In genomic region chr2:236343400-236344161, GRCh38 we compare ENCODE assay signal across 7 cellular contexts.
DNase-seq lines count a peak whose midpoint lies in the region; ATAC-seq, FAIRE-seq and TF ChIP-seq lines count a peak whose summit lies in the region.

No MANE protein-coding gene starts in this region.

- FAIRE-seq in G401.6 (lab: Jason Lieb, UNC) = peak; percentile 86

- H3K27me3 ChIP-seq in RWPE2 (ENCODE audit: insufficient read depth, poor library complexity, severe bottlenecking) = no peaks in the 10 kb centered on the region

- in situ Hi-C loops in astrocyte of the cerebellum (cut with HindIII; ENCODE audit: low sequenced_read_pairs) = loop anchor here (10.0 kb wide), 1 partner anchor 691 kb away; no protein-coding TSS in a partner anchor

- TF ChIP-seq CTCF in RWPE2 (IDR thresholded peaks at IDR 0.05; ENCODE audit: poor library complexity, severe bottlenecking) (peak; percentile 80), astrocyte of the cerebellum (IDR thresholded peaks at IDR 0.05; ENCODE audit: low read depth, low read length, missing control alignments) (peak; percentile 84)

- H3K36me3 ChIP-seq in RWPE2 (ENCODE audit: low read depth) = no peaks in the 10 kb centered on the region

- peak; percentile 24 for DNase-seq in KG1 (lab: John Stamatoyannopoulos, UW)
- no peak for DNase-seq in RWPE2 (ENCODE audit: low spot score)
- peak; percentile 75 for DNase-seq in astrocyte of the cerebellum (ENCODE audit: low read depth)
- peak; percentile 45 for DNase-seq in iPS DF 19.7 (ENCODE audit: low read depth, low spot score)
- DNase-seq in smooth muscle cell of the brain vasculature (ENCODE audit: low read depth, low spot score) = peak; percentile 33

- no peak for ATAC-seq in RWPE2 (ENCODE audit: low read depth)
- no peak for ATAC-seq in HG02870 (IDR thresholded peaks at IDR 0.05; ENCODE audit: unreplicated experiment)

- H3K4me3 ChIP-seq in RWPE2 (ENCODE audit: severe bottlenecking) (no peak overlapping the region), astrocyte of the cerebellum (ENCODE audit: low read depth, low read length) (no peak overlapping the region)

- H3K4me1 ChIP-seq in RWPE2 (ENCODE audit: insufficient read depth, poor library complexity, severe bottlenecking) = no peaks in the 10 kb centered on the region

- H3K9me3 ChIP-seq in RWPE2 (ENCODE audit: severe bottlenecking) = no peaks in the 10 kb centered on the region

- no peak overlapping the region for H3K27ac ChIP-seq in RWPE2 (ENCODE audit: poor library complexity, severe bottlenecking)
